15 cellular contexts compared by ENCODE assay signal in the genomic region with DNA sequence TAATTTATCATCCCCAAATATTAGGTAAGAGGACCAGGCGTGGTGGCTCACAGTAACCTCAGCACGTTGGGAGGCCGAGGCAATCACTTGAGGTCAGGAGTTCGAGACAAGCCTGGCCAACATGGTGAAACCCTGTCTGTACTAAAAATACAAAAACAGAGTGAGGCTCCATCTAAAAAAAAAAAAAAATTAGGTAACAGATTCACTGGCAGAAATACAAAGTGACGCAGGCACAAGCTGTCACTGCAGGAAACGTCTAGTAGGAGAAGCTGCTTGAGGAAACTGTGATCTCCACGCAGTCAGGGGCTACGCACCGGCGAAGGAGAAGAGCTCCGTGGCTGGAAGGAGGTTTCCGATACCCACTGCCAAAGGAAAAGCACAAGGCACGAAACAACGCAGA. TPM values are rescaled to one million over a fixed set of nuclear protein-coding genes. Genes with fewer than 3 reads are reported as not detected.
DNase-seq lines count a peak whose midpoint lies in the region; ATAC-seq and TF ChIP-seq lines count a peak whose summit lies in the region.
"Had no signal": no experiment of that assay in that cellular context is flagged by ENCODE, and none has a peak within 500 bp of the region (broad histone marks: within the 10 kb centered on the region; RNA-seq: fewer than 3 reads in every experiment).

No MANE protein-coding gene starts in this region.

- TF ChIP-seq POLR2A in right lobe of liver (IDR thresholded peaks at IDR 0.05) (no peak), testis (IDR thresholded peaks at IDR 0.05) (no peak)

- no peak overlapping the region for H3K4me3 ChIP-seq in right lobe of liver
- H3K4me3 ChIP-seq in testis: no peak overlapping the region
- H3K4me3 ChIP-seq: GM12878 had no signal

- H3K27ac ChIP-seq in right lobe of liver (peak overlapping the region in 1 of 3 donors; percentile 36), testis (no peak overlapping the region)
- H3K27ac ChIP-seq: 22Rv1 had no signal

- H3K4me1 Mint-ChIP-seq in HFFc6 (ENCODE audit: low read depth): peaks cover 21% of the 10 kb centered on the region

- no peak overlapping the region for H3K27ac Mint-ChIP-seq in HFFc6
- H3K27ac Mint-ChIP-seq: natural killer cell had no signal

- H3K27me3 Mint-ChIP-seq in HFFc6 (ENCODE audit: insufficient read depth): peaks cover 7% of the 10 kb centered on the region

- ATAC-seq in right lobe of liver: peak; percentile 49 to 63 (median 56)
- ATAC-seq: GM12878, natural killer cell had no signal

- no peaks in the 10 kb centered on the region for H3K4me1 ChIP-seq in right lobe of liver
- H3K4me1 ChIP-seq in testis: peaks cover 17% of the 10 kb centered on the region

- no peaks in the 10 kb centered on the region for H3K36me3 ChIP-seq in right lobe of liver
- H3K36me3 ChIP-seq in testis (ENCODE audit: low read depth, missing control alignments): no peaks in the 10 kb centered on the region

- DNase-seq in SIG-M5 treated with dmso at 0.1 percent for 504 hours (lab: John Stamatoyannopoulos, UW; ENCODE audit: unreplicated experiment) (peak; percentile 46), SIG-M5 (lab: John Stamatoyannopoulos, UW) (no peak), cerebellum (ENCODE audit: low spot score) (peak; percentile 84), right lobe of liver (no peak), testis (peak; percentile 65), HFFc6 (no peak), ACHN (no peak)
- DNase-seq in activated T-cell treated with anti-CD3 and anti-CD28 coated beads, Interleukin-2, amount 50 U/mL, for 1 hour: no peak
- DNase-seq: activated CD8-positive, alpha-beta memory T cell treated with anti-CD3 and anti-CD28 coated beads, Interleukin-2, amount 50 U/mL, for 48 hours; natural killer cell; NCI-H1436; stimulated activated naive CD4-positive, alpha-beta T cell had no signal

- H3K9me3 ChIP-seq in right lobe of liver (no peaks in the 10 kb centered on the region), testis (no peaks in the 10 kb centered on the region)

- intact Hi-C loops in right lobe of liver (cut with DNase I) (no loop called here), testis (cut with DNase I; ENCODE audit: low total_unique reads) (no loop called here)

- 50% methylated on average over 14 of the region's 14 CpGs for WGBS in right lobe of liver (ENCODE audit: insufficient coverage, low coverage, low lambda C conversion rate, missing lambda C conversion rate)
- 47 to 49% methylated on average over 14 of the region's 14 CpGs for WGBS in testis, 2 donors

- peaks cover 38% of the 10 kb centered on the region for H3K36me3 Mint-ChIP-seq in HFFc6 (ENCODE audit: low read depth)
- H3K36me3 Mint-ChIP-seq: natural killer cell had no signal

- H3K4me3 Mint-ChIP-seq in HFFc6: no peak overlapping the region
- H3K4me3 Mint-ChIP-seq: natural killer cell had no signal

- H3K27me3 ChIP-seq in right lobe of liver: no peaks in the 10 kb centered on the region
- no peaks in the 10 kb centered on the region for H3K27me3 ChIP-seq in testis

- no peak for TF ChIP-seq CTCF in right lobe of liver (IDR thresholded peaks at IDR 0.05)
- no peak for TF ChIP-seq CTCF in testis (IDR thresholded peaks at IDR 0.05)
- no peak for TF ChIP-seq CTCF in HFFc6 (IDR thresholded peaks at IDR 0.05)

- in situ Hi-C loops in ACHN (cut with HindIII; ENCODE audit: low pct_ligation_motif_present, low pct_unique_long_range_greater_than_20kb, low sequenced_read_pairs): no loop called here

- peaks cover 8% of the 10 kb centered on the region; the same call in 1 of the 2 replicates for H3K9me3 Mint-ChIP-seq in HFFc6
- H3K9me3 Mint-ChIP-seq: natural killer cell had no signal

RNA-seq across cellular contexts. Expression of gene AMZ1, which starts 50.1 kb away (rescaled TPM):
- 2.4 TPM for total RNA-seq in cerebellum
- total RNA-seq in right lobe of liver: 1 to 10 TPM in 4 of 6 experiments, under 1 TPM in 1, not detected in 1; 0.42 to 5.8 (median 1.4) TPM
- total RNA-seq in testis: 1 to 10 TPM; 1.1 to 2.7 TPM
- polyA plus RNA-seq in testis (ENCODE audit: insufficient read depth, low read depth, low replicate concordance): 3.2 TPM
- 10 to 100 TPM in 2 of 6 experiments, 1 to 10 TPM in 4; 6.2 to 11.3 (median 7.8) TPM for total RNA-seq in HFFc6 (2021; fragmentation: NEBNext Ultra II Directional; extraction: Animal tissue kit (Norgen Biotek cat#: 25700))
- total RNA-seq: endothelial cell of umbilical vein had no signal
- polyA plus RNA-seq: endothelial cell of umbilical vein had no signal

Comparison
In these comparisons a context has a peak if more than half of its experiments do, and no peak if none do; other contexts are left out.
1. DNase-seq: peak in SIG-M5 treated with dmso at 0.1 percent for 504 hours (single experiment), cerebellum (single experiment) and testis (single experiment); none in SIG-M5 (single experiment), right lobe of liver (0 of 3), HFFc6 (single experiment), activated T-cell treated with anti-CD3 and anti-CD28 coated beads, Interleukin-2, amount 50 U/mL, for 1 hour (single experiment) and ACHN (single experiment).